18 cellular contexts compared by ENCODE assay signal in the genomic region with DNA sequence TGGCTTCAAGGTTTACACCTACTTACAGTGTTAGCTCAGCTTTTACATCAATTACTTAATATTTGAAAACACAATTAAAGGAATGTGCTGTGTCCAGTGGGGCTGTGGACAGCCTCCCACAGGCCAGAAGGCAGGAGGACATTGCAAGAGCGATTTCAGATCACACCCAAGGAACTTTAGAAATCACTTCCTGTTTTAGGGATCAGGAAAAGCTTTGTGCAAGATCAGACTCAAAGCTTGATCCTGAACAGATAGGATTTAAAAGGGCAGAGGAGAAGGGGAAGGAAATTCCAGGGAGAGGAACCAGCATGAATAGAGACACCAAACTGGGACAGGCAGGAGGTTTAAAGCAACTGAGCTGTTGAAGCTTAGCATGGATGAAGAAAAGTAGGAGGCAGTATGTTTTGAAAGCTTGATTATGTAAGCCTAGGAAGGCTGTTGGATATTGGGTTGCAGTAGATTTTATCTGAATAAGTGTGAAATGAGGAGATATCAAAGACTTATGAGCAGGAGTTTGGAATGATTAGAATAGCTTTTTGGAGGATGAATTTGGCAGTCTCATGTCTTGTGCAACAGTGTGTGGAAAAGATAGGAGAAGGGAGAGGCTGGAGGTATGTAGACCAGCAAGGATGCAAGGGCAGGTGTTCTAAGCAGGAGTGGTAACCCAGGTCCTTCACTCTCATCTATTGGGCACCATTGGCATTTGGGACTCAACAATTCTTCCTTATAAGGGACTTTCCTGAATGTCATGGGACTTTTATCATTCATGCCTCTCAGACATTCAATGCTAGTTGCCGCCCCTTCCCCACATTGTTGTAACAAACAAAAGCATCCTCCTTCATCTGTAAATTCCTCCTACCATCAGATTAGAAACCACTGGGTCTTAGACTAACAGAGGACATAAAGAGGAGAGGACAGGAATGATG.
DNase-seq lines count a peak whose midpoint lies in the region; ATAC-seq and TF ChIP-seq lines count a peak whose summit lies in the region.
"Had no signal": no experiment of that assay in that cellular context is flagged by ENCODE, and none has a peak within 500 bp of the region (broad histone marks: within the 10 kb centered on the region; RNA-seq: fewer than 3 reads in every experiment).

No MANE protein-coding gene starts in this region.

- intact Hi-C loops in left ventricle myocardium superior (cut with micrococcal nuclease) (no loop called here), prostate gland (cut with DNase I) (no loop called here)

- H3K14ac ChIP-seq in H9 (ENCODE audit: insufficient read depth, low read length): peak overlapping the region; percentile 14; the same call in 1 of the 2 replicates

- H3K9me3 ChIP-seq in H9 (ENCODE audit: control insufficient read depth, low read depth, low read length) (no peaks in the 10 kb centered on the region), parathyroid adenoma (ENCODE audit: control insufficient read depth, low read length) (no peaks in the 10 kb centered on the region), prostate gland (no peaks in the 10 kb centered on the region)
- H3K9me3 ChIP-seq: breast epithelium, suprapubic skin had no signal

- H3K9ac ChIP-seq in H9 (ENCODE audit: extremely low read depth, insufficient read length, low read length) (no peak overlapping the region), parathyroid adenoma (no peak overlapping the region)

- peak; percentile 74 for ATAC-seq in left ventricle myocardium superior
- no peak for ATAC-seq in HG03378 (IDR thresholded peaks at IDR 0.05; ENCODE audit: unreplicated experiment)
- ATAC-seq in GM19467 (IDR thresholded peaks at IDR 0.05; ENCODE audit: unreplicated experiment): no peak
- ATAC-seq: activated T-helper 17 cell treated with anti-CD3 and anti-CD28 coated beads, Interleukin-2, amount 50 U/mL, for 72 hours had no signal

- H4K5ac ChIP-seq in H9 (ENCODE audit: insufficient read length, low read depth, low read length): no peak overlapping the region

- H2BK120ac ChIP-seq in H9 (ENCODE audit: low read depth, low read length, poor library complexity, severe bottlenecking): no peak overlapping the region

- H4K91ac ChIP-seq in H9 (ENCODE audit: insufficient read length, low read depth, low read length): no peak overlapping the region

- H3K79me1 ChIP-seq in H9 (ENCODE audit: insufficient read depth, low read depth, low read length, poor library complexity, severe bottlenecking): no peaks in the 10 kb centered on the region

- H2BK5ac ChIP-seq in H9 (ENCODE audit: insufficient read length, low read length): no peak overlapping the region

- H3K36me3 Mint-ChIP-seq in H9 (ENCODE audit: insufficient read depth in 1 of 3, low read depth in 3 of 3): peaks cover 3 to 7% (median 4%) of the 10 kb centered on the region in 3 experiments
- H3K36me3 Mint-ChIP-seq: activated naive CD8-positive, alpha-beta T cell treated with anti-CD3 and anti-CD28 coated beads, Interleukin-2, amount 10 ng/mL, durations not matched to agents 7 days and 5 days had no signal

- peaks cover 6 to 10% of the 10 kb centered on the region in 2 experiments for H3K9me3 Mint-ChIP-seq in H9
- H3K9me3 Mint-ChIP-seq: activated naive CD8-positive, alpha-beta T cell treated with anti-CD3 and anti-CD28 coated beads, Interleukin-2, amount 10 ng/mL, durations not matched to agents 7 days and 5 days; activated T-helper 17 cell treated with anti-CD3 and anti-CD28 coated beads, Interleukin-2, amount 50 U/mL, for 72 hours had no signal

- no peak overlapping the region for H3K56ac ChIP-seq in H9 (ENCODE audit: insufficient read length, low read depth, low read length)

- H3K18ac ChIP-seq in H9 (ENCODE audit: insufficient read length, low read depth, low read length): peak overlapping the region; percentile 45

- no peak overlapping the region for H4K8ac ChIP-seq in H9 (replicated peaks; ENCODE audit: insufficient read length, low read depth, low read length)

- H3K27ac Mint-ChIP-seq in H9: peak overlapping the region; percentile 29 to 93 (median 56)
- H3K27ac Mint-ChIP-seq: activated naive CD8-positive, alpha-beta T cell treated with anti-CD3 and anti-CD28 coated beads, Interleukin-2, amount 10 ng/mL, durations not matched to agents 7 days and 5 days; activated T-helper 17 cell treated with anti-CD3 and anti-CD28 coated beads, Interleukin-2, amount 50 U/mL, for 72 hours had no signal

- no peak overlapping the region for H2BK15ac ChIP-seq in H9 (ENCODE audit: low read depth, low read length)

- H3K4me3 Mint-ChIP-seq in H9: no peak overlapping the region
- H3K4me3 Mint-ChIP-seq: activated naive CD8-positive, alpha-beta T cell treated with anti-CD3 and anti-CD28 coated beads, Interleukin-2, amount 10 ng/mL, durations not matched to agents 7 days and 5 days; activated T-helper 17 cell treated with anti-CD3 and anti-CD28 coated beads, Interleukin-2, amount 50 U/mL, for 72 hours had no signal

- H3K23ac ChIP-seq in H9 (ENCODE audit: insufficient read length, low read depth, low read length): no peak overlapping the region

- H3T11ph ChIP-seq in H9 (ENCODE audit: low read length): no peak overlapping the region

- no peaks in the 10 kb centered on the region for H3K23me2 ChIP-seq in H9 (ENCODE audit: insufficient read length, low read depth, low read length, poor library complexity, severe bottlenecking)

- no CpG with 5 or more reads among the region's 2 CpGs for WGBS in H9 (ENCODE audit: extremely low coverage, insufficient read length, low lambda C conversion rate)
- 85% methylated on average over 2 of the region's 2 CpGs for WGBS in prostate gland

- no peak overlapping the region for H2AK5ac ChIP-seq in H9 (ENCODE audit: insufficient read length, low read length)

- H3K4ac ChIP-seq in H9 (ENCODE audit: low read depth, low read length): no peak overlapping the region

- peaks cover 6% of the 10 kb centered on the region; the same call in 1 of the 2 replicates for H3K4me1 ChIP-seq in H9 (ENCODE audit: insufficient read depth, low read length)
- H3K4me1 ChIP-seq in parathyroid adenoma: no peaks in the 10 kb centered on the region
- no peaks in the 10 kb centered on the region for H3K4me1 ChIP-seq in prostate gland (replicated peaks)
- H3K4me1 ChIP-seq: breast epithelium, suprapubic skin had no signal

- no peaks in the 10 kb centered on the region for H3K27me3 ChIP-seq in H9 (ENCODE audit: insufficient read depth, low read length)
- no peaks in the 10 kb centered on the region for H3K27me3 ChIP-seq in parathyroid adenoma (ENCODE audit: control insufficient read depth, insufficient read depth, low read length)
- no peaks in the 10 kb centered on the region for H3K27me3 ChIP-seq in prostate gland (replicated peaks; ENCODE audit: insufficient read depth)
- H3K27me3 ChIP-seq: breast epithelium, suprapubic skin had no signal

- peak overlapping the region; percentile 62 for H2BK20ac ChIP-seq in H9 (ENCODE audit: low read depth, low read length, poor library complexity, severe bottlenecking)

- H3K4me1 Mint-ChIP-seq in H9: peaks cover 17 to 20% of the 10 kb centered on the region in 2 experiments
- H3K4me1 Mint-ChIP-seq: activated naive CD8-positive, alpha-beta T cell treated with anti-CD3 and anti-CD28 coated beads, Interleukin-2, amount 10 ng/mL, durations not matched to agents 7 days and 5 days; activated T-helper 17 cell treated with anti-CD3 and anti-CD28 coated beads, Interleukin-2, amount 50 U/mL, for 72 hours had no signal

- no peaks in the 10 kb centered on the region for H3K27me3 Mint-ChIP-seq in H9 (ENCODE audit: low read depth)
- H3K27me3 Mint-ChIP-seq: activated naive CD8-positive, alpha-beta T cell treated with anti-CD3 and anti-CD28 coated beads, Interleukin-2, amount 10 ng/mL, durations not matched to agents 7 days and 5 days had no signal

- H3K27ac ChIP-seq in H9 (ENCODE audit: insufficient read length, low read depth, low read length) (no peak overlapping the region), parathyroid adenoma (no peak overlapping the region), prostate gland (no peak overlapping the region)
- H3K27ac ChIP-seq: breast epithelium, suprapubic skin had no signal

- H3K4me2 ChIP-seq in H9 (ENCODE audit: insufficient read depth, insufficient read length, low read length): no peak overlapping the region
- H3K4me2 ChIP-seq in parathyroid adenoma (ENCODE audit: low read length): no peak overlapping the region

- H3K4me3 ChIP-seq in cardiac fibroblast (replicated peaks in 1 of 2; ENCODE audit: low read depth in 2 of 2, low read length in 2 of 2): no peak overlapping the region
- no peak overlapping the region for H3K4me3 ChIP-seq in parathyroid adenoma (ENCODE audit: low read depth, low read length)
- H3K4me3 ChIP-seq in prostate gland: no peak overlapping the region
- H3K4me3 ChIP-seq: breast epithelium, suprapubic skin had no signal

- no peak for TF ChIP-seq CTCF in H9 (conservative IDR thresholded peaks at IDR 0.05)
- TF ChIP-seq CTCF in cardiac fibroblast (IDR thresholded peaks at IDR 0.05; ENCODE audit: low read depth, low read length): no peak
- no peak for TF ChIP-seq CTCF in parathyroid adenoma (IDR thresholded peaks at IDR 0.05)
- TF ChIP-seq CTCF in prostate gland (IDR thresholded peaks at IDR 0.05): no peak

- H4K20me1 ChIP-seq in H9 (ENCODE audit: control insufficient read depth, insufficient read depth, insufficient read length): no peaks in the 10 kb centered on the region

- TF ChIP-seq POLR2A in prostate gland (IDR thresholded peaks at IDR 0.05): no peak

- no peaks in the 10 kb centered on the region for H3K36me3 ChIP-seq in parathyroid adenoma (ENCODE audit: control insufficient read depth, insufficient read depth, low read length)
- H3K36me3 ChIP-seq in prostate gland: no peaks in the 10 kb centered on the region
- H3K36me3 ChIP-seq: breast epithelium, suprapubic skin had no signal

- no peak overlapping the region for H2AFZ ChIP-seq in H9 (ENCODE audit: low read length)
- peak overlapping the region; percentile 61 for H2AFZ ChIP-seq in parathyroid adenoma

- DNase-seq in H9 (no peak), cardiac fibroblast (ENCODE audit: low read depth in 2 of 2) (peak; percentile 34 to 36), left ventricle myocardium superior (no peak), HUDEP-2 (lab: John Stamatoyannopoulos, UW; ENCODE audit: unreplicated experiment in 76 of 76) (no peak), prostate gland (ENCODE audit: low spot score) (no peak)
- DNase-seq: activated naive CD8-positive, alpha-beta T cell treated with anti-CD3 and anti-CD28 coated beads, Interleukin-2, amount 10 ng/mL, durations not matched to agents 7 days and 5 days; DMS 273 treated with DMSO at 0.1 percent for 48 hours; GDM1; KBM-7; NCI-H1930; NCI-H510A; RPMI8226 had no signal

- H2BK12ac ChIP-seq in H9 (ENCODE audit: insufficient read length, low read depth, low read length): no peak overlapping the region

- H3K79me2 ChIP-seq in H9 (ENCODE audit: insufficient read depth, low read length) (no peaks in the 10 kb centered on the region), parathyroid adenoma (no peaks in the 10 kb centered on the region)

Comparison
In these comparisons a context has a peak if more than half of its experiments do, and no peak if none do; other contexts are left out.
1. DNase-seq: peak in cardiac fibroblast (2 of 2); none in H9 (single experiment), left ventricle myocardium superior (single experiment), HUDEP-2 (0 of 76) and prostate gland (single experiment).